1 cellular context compared by ENCODE assay signal in the genomic region with DNA sequence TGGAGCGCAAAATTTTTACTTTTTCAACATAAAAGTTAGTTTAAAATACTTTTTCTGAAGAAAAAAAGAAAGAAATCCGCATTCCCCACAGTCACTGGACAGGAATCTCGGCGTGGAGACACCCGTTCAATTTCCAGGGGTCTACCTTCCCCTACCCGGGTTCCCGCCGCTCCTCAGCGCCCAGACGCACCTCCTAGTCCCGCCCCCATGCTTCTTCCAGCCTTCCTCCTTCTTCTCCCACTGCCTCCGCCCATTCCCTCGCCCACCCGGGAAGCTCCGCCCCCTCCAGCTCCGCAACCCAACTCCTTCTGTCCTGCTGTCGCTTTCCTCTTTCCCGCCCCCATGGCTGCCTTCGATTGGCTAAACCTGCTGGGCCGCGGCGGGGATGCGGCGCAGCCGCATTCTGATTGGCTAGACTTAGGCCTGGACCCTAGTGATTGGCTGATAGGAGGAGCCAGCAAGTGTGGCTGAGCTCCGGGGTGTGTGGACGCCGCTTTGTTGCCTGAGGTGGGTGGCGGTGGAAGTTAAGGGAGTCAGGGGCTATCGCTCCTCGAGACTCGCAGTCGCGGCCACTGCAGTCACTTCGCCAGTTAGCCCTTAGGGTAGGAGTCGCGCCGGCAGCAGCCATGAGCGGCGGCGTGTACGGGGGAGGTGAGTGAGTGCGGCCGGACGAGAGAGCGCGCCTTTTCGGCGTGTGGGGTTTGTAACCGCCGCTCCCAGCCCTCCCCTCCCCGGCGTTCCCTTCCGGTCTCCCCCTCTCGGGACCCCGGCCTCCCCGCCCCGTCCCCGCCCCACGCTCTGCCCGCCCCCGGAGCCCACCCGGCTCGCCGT.
TF ChIP-seq lines count a peak whose summit lies in the region.

Gene ACTL6A (plus strand): TSS at position 460 of the 831 bp plus-strand sequence. CDS start 167 bp downstream, at position 627.

TF ChIP-seq in HepG2, 621 proteins besides CTCF, POLR2A, EP300 and RAD21 (continued from another document and continues in another):
- TF ChIP-seq ZSCAN9 (CRISPR knock-in tag; IDR thresholded peaks at IDR 0.05; ENCODE audit: borderline replicate concordance): peak; percentile 21; the same call in 1 of the 2 replicates
- TF ChIP-seq ARID2 (CRISPR knock-in tag; IDR thresholded peaks at IDR 0.05; ENCODE audit: borderline replicate concordance): no peak
- no peak for TF ChIP-seq NPAS2 (CRISPR knock-in tag; IDR thresholded peaks at IDR 0.05; ENCODE audit: borderline replicate concordance)
- peak; percentile 81; the same call in 1 of the 2 replicates for TF ChIP-seq YEATS2 (CRISPR knock-in tag; IDR thresholded peaks at IDR 0.05; ENCODE audit: borderline replicate concordance)
- peak; percentile 55; the same call in 1 of the 2 replicates for TF ChIP-seq ZNF501 (CRISPR knock-in tag; IDR thresholded peaks at IDR 0.05)
- no peak for TF ChIP-seq JUNB (CRISPR knock-in tag; IDR thresholded peaks at IDR 0.05; ENCODE audit: borderline replicate concordance)
- 0 out of 2 replicates have a peak, but pooled peaks have one; percentile 62 for TF ChIP-seq ELF4 (CRISPR knock-in tag; IDR thresholded peaks at IDR 0.05; ENCODE audit: borderline replicate concordance)
- TF ChIP-seq ZNF432 (CRISPR knock-in tag; IDR thresholded peaks at IDR 0.05; ENCODE audit: borderline replicate concordance): no peak
- TF ChIP-seq, protein P1, sequence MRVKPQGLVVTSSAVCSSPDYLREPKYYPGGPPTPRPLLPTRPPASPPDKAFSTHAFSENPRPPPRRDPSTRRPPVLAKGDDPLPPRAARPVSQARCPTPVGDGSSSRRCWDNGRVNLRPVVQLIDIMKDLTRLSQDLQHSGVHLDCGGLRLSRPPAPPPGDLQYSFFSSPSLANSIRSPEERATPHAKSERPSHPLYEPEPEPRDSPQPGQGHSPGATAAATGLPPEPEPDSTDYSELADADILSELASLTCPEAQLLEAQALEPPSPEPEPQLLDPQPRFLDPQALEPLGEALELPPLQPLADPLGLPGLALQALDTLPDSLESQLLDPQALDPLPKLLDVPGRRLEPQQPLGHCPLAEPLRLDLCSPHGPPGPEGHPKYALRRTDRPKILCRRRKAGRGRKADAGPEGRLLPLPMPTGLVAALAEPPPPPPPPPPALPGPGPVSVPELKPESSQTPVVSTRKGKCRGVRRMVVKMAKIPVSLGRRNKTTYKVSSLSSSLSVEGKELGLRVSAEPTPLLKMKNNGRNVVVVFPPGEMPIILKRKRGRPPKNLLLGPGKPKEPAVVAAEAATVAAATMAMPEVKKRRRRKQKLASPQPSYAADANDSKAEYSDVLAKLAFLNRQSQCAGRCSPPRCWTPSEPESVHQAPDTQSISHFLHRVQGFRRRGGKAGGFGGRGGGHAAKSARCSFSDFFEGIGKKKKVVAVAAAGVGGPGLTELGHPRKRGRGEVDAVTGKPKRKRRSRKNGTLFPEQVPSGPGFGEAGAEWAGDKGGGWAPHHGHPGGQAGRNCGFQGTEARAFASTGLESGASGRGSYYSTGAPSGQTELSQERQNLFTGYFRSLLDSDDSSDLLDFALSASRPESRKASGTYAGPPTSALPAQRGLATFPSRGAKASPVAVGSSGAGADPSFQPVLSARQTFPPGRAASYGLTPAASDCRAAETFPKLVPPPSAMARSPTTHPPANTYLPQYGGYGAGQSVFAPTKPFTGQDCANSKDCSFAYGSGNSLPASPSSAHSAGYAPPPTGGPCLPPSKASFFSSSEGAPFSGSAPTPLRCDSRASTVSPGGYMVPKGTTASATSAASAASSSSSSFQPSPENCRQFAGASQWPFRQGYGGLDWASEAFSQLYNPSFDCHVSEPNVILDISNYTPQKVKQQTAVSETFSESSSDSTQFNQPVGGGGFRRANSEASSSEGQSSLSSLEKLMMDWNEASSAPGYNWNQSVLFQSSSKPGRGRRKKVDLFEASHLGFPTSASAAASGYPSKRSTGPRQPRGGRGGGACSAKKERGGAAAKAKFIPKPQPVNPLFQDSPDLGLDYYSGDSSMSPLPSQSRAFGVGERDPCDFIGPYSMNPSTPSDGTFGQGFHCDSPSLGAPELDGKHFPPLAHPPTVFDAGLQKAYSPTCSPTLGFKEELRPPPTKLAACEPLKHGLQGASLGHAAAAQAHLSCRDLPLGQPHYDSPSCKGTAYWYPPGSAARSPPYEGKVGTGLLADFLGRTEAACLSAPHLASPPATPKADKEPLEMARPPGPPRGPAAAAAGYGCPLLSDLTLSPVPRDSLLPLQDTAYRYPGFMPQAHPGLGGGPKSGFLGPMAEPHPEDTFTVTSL (CRISPR knock-in tag; IDR thresholded peaks at IDR 0.05; ENCODE audit: borderline replicate concordance): no peak
- no peak for TF ChIP-seq CENPX (CRISPR knock-in tag; IDR thresholded peaks at IDR 0.05)
- TF ChIP-seq ZFP41 (CRISPR knock-in tag; IDR thresholded peaks at IDR 0.05; ENCODE audit: borderline replicate concordance): no peak
- no peak; the same call in 1 of the 2 replicates for TF ChIP-seq NCOA2 (CRISPR knock-in tag; IDR thresholded peaks at IDR 0.05)
- TF ChIP-seq RARG (CRISPR knock-in tag; IDR thresholded peaks at IDR 0.05; ENCODE audit: low read depth): 0 out of 2 replicates have a peak, but pooled peaks have one; percentile 37
- no peak for TF ChIP-seq MIXL1 (CRISPR knock-in tag; IDR thresholded peaks at IDR 0.05)
- 0 out of 2 replicates have a peak, but pooled peaks have one; percentile 28 for TF ChIP-seq ZNF784 (CRISPR knock-in tag; IDR thresholded peaks at IDR 0.05; ENCODE audit: borderline replicate concordance)
- no peak for TF ChIP-seq BRF2 (CRISPR knock-in tag; IDR thresholded peaks at IDR 0.05)
- peak; percentile 53; the same call in 1 of the 2 replicates for TF ChIP-seq SRY (CRISPR knock-in tag; IDR thresholded peaks at IDR 0.05)
- peak; percentile 97 for TF ChIP-seq SP2 (CRISPR knock-in tag; IDR thresholded peaks at IDR 0.05)
- peak; percentile 26; the same call in 1 of the 2 replicates for TF ChIP-seq ZMYM3 (CRISPR knock-in tag; IDR thresholded peaks at IDR 0.05)
- TF ChIP-seq, protein P2, sequence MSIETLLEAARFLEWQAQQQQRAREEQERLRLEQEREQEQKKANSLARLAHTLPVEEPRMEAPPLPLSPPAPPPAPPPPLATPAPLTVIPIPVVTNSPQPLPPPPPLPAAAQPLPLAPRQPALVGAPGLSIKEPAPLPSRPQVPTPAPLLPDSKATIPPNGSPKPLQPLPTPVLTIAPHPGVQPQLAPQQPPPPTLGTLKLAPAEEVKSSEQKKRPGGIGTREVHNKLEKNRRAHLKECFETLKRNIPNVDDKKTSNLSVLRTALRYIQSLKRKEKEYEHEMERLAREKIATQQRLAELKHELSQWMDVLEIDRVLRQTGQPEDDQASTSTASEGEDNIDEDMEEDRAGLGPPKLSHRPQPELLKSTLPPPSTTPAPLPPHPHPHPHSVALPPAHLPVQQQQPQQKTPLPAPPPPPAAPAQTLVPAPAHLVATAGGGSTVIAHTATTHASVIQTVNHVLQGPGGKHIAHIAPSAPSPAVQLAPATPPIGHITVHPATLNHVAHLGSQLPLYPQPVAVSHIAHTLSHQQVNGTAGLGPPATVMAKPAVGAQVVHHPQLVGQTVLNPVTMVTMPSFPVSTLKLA (IDR thresholded peaks at IDR 0.05): no peak
- no peak; the same call in 1 of the 2 replicates for TF ChIP-seq BORCS8-MEF2B (CRISPR knock-in tag; IDR thresholded peaks at IDR 0.05)
- no peak for TF ChIP-seq ZNF839 (CRISPR knock-in tag; IDR thresholded peaks at IDR 0.05; ENCODE audit: borderline replicate concordance)
- TF ChIP-seq ZNF543 (CRISPR knock-in tag; IDR thresholded peaks at IDR 0.05): peak; percentile 35; the same call in 1 of the 2 replicates
- no peak for TF ChIP-seq ZNF740 (CRISPR knock-in tag; IDR thresholded peaks at IDR 0.05)
- TF ChIP-seq PRMT3 (CRISPR knock-in tag; IDR thresholded peaks at IDR 0.05; ENCODE audit: borderline replicate concordance, low read depth): no peak
- 0 out of 2 replicates have a peak, but pooled peaks have one; percentile 15 for TF ChIP-seq BCL6 (CRISPR knock-in tag; IDR thresholded peaks at IDR 0.05)
- TF ChIP-seq ARNT (IDR thresholded peaks at IDR 0.05): no peak
- no peak for TF ChIP-seq ZFP82 (CRISPR knock-in tag; IDR thresholded peaks at IDR 0.05; ENCODE audit: borderline replicate concordance)
- no peak; the same call in 1 of the 2 replicates for TF ChIP-seq GFI1 (CRISPR knock-in tag; IDR thresholded peaks at IDR 0.05; ENCODE audit: borderline replicate concordance)
- TF ChIP-seq ZNF256 (CRISPR knock-in tag; conservative IDR thresholded peaks at IDR 0.05): no peak
- peak; percentile 60 for TF ChIP-seq ISL2 (CRISPR knock-in tag; IDR thresholded peaks at IDR 0.05)
- TF ChIP-seq GLI4 (CRISPR knock-in tag; IDR thresholded peaks at IDR 0.05; ENCODE audit: borderline replicate concordance): no peak
- TF ChIP-seq, protein P3, sequence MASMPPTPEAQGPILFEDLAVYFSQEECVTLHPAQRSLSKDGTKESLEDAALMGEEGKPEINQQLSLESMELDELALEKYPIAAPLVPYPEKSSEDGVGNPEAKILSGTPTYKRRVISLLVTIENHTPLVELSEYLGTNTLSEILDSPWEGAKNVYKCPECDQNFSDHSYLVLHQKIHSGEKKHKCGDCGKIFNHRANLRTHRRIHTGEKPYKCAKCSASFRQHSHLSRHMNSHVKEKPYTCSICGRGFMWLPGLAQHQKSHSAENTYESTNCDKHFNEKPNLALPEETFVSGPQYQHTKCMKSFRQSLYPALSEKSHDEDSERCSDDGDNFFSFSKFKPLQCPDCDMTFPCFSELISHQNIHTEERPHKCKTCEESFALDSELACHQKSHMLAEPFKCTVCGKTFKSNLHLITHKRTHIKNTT (CRISPR knock-in tag; IDR thresholded peaks at IDR 0.05): no peak
- TF ChIP-seq, protein P4, sequence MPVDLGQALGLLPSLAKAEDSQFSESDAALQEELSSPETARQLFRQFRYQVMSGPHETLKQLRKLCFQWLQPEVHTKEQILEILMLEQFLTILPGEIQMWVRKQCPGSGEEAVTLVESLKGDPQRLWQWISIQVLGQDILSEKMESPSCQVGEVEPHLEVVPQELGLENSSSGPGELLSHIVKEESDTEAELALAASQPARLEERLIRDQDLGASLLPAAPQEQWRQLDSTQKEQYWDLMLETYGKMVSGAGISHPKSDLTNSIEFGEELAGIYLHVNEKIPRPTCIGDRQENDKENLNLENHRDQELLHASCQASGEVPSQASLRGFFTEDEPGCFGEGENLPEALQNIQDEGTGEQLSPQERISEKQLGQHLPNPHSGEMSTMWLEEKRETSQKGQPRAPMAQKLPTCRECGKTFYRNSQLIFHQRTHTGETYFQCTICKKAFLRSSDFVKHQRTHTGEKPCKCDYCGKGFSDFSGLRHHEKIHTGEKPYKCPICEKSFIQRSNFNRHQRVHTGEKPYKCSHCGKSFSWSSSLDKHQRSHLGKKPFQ (CRISPR knock-in tag; IDR thresholded peaks at IDR 0.05; ENCODE audit: insufficient replicate concordance): no peak
- TF ChIP-seq ZNF484 (CRISPR knock-in tag; IDR thresholded peaks at IDR 0.05; ENCODE audit: borderline replicate concordance, low read depth): no peak
- no peak for TF ChIP-seq ZBTB1 (CRISPR knock-in tag; IDR thresholded peaks at IDR 0.05; ENCODE audit: borderline replicate concordance)
- no peak for TF ChIP-seq NFE2L1 (CRISPR knock-in tag; IDR thresholded peaks at IDR 0.05; ENCODE audit: borderline replicate concordance)
- no peak for TF ChIP-seq FLYWCH1 (CRISPR knock-in tag; IDR thresholded peaks at IDR 0.05)
- no peak for TF ChIP-seq ZNF670 (CRISPR knock-in tag; IDR thresholded peaks at IDR 0.05; ENCODE audit: borderline replicate concordance)
- TF ChIP-seq MIER2 (CRISPR knock-in tag; IDR thresholded peaks at IDR 0.05): no peak
- peak; percentile 52 for TF ChIP-seq ZNF563 (CRISPR knock-in tag; IDR thresholded peaks at IDR 0.05)
- no peak for TF ChIP-seq RARA (CRISPR knock-in tag; IDR thresholded peaks at IDR 0.05)
- TF ChIP-seq ZFP90 (CRISPR knock-in tag; IDR thresholded peaks at IDR 0.05; ENCODE audit: borderline replicate concordance): no peak
- TF ChIP-seq, protein P5, sequence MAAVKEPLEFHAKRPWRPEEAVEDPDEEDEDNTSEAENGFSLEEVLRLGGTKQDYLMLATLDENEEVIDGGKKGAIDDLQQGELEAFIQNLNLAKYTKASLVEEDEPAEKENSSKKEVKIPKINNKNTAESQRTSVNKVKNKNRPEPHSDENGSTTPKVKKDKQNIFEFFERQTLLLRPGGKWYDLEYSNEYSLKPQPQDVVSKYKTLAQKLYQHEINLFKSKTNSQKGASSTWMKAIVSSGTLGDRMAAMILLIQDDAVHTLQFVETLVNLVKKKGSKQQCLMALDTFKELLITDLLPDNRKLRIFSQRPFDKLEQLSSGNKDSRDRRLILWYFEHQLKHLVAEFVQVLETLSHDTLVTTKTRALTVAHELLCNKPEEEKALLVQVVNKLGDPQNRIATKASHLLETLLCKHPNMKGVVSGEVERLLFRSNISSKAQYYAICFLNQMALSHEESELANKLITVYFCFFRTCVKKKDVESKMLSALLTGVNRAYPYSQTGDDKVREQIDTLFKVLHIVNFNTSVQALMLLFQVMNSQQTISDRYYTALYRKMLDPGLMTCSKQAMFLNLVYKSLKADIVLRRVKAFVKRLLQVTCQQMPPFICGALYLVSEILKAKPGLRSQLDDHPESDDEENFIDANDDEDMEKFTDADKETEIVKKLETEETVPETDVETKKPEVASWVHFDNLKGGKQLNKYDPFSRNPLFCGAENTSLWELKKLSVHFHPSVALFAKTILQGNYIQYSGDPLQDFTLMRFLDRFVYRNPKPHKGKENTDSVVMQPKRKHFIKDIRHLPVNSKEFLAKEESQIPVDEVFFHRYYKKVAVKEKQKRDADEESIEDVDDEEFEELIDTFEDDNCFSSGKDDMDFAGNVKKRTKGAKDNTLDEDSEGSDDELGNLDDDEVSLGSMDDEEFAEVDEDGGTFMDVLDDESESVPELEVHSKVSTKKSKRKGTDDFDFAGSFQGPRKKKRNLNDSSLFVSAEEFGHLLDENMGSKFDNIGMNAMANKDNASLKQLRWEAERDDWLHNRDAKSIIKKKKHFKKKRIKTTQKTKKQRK (IDR thresholded peaks at IDR 0.05; ENCODE audit: low read length): no peak
- TF ChIP-seq KLF16 (CRISPR knock-in tag; IDR thresholded peaks at IDR 0.05): peak in 1 of 2 experiments; percentile 33; a peak in 1 of 4 replicates
- TF ChIP-seq NRL (CRISPR knock-in tag; IDR thresholded peaks at IDR 0.05; ENCODE audit: borderline replicate concordance): no peak; the same call in 1 of the 2 replicates
- 0 out of 2 replicates have a peak, but pooled peaks have one; percentile 57 for TF ChIP-seq ZNF230 (CRISPR knock-in tag; IDR thresholded peaks at IDR 0.05)
- peak; percentile 20 for TF ChIP-seq ZNF781 (CRISPR knock-in tag; IDR thresholded peaks at IDR 0.05; ENCODE audit: borderline replicate concordance, not compliant biosample characterization)
